8 cellular contexts compared by ENCODE assay signal in the genomic region with DNA sequence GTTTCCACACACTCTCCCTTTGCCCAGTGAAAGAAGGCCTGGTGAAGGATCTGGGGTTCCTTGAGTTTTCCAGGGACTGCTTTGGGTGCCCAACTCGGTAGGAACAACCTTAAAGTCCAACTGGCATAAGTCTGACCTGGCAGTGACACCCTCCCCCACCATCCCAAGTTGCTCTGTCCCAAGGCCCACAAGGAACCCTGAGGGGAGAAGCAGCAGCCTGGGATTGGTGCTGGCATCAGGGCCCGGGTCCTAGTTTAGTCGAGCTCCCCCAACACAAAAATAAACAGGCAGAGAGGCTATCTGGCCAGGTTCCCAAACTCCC. TPM values are rescaled to one million over a fixed set of nuclear protein-coding genes. Genes with fewer than 3 reads are reported as not detected.
DNase-seq lines count a peak whose midpoint lies in the region; ATAC-seq and TF ChIP-seq lines count a peak whose summit lies in the region.

No MANE protein-coding gene starts in this region.

- DNase-seq in CD8-positive, alpha-beta T cell: no peak
- DNase-seq in NT2/D1 (ENCODE audit: low read depth, low spot score) (no peak), omental fat pad (ENCODE audit: low spot score) (no peak), NCI-H1092 treated with DMSO at 0.1 percent for 48 hours (lab: John Stamatoyannopoulos, UW) (no peak)

- H3K36me3 ChIP-seq in CD8-positive, alpha-beta T cell (ENCODE audit: insufficient read depth, low read length): peaks cover 7% of the 10 kb centered on the region
- H3K36me3 ChIP-seq in NT2/D1 (ENCODE audit: insufficient read depth, insufficient read length, low read length) (peaks cover 39% of the 10 kb centered on the region), endocrine pancreas (ENCODE audit: control insufficient read depth, insufficient read depth, low read length) (no peaks in the 10 kb centered on the region), neutrophil (peaks cover 12% of the 10 kb centered on the region)

- H3K27me3 Mint-ChIP-seq in CD8-positive, alpha-beta T cell (ENCODE audit: low read depth): no peaks in the 10 kb centered on the region

- H3K9me3 Mint-ChIP-seq in CD8-positive, alpha-beta T cell: no peaks in the 10 kb centered on the region

- intact Hi-C loops in CD8-positive, alpha-beta T cell (cut with DNase I, micrococcal nuclease): no loop called here

- H3K4me3 ChIP-seq in CD8-positive, alpha-beta T cell (ENCODE audit: low read depth, low read length): peak overlapping the region; percentile 100
- peak overlapping the region; percentile 89 for H3K4me3 ChIP-seq in NT2/D1 (ENCODE audit: insufficient read length, low read depth)
- peak overlapping the region; percentile 58 for H3K4me3 ChIP-seq in endocrine pancreas (ENCODE audit: control insufficient read depth, insufficient read depth, low read length)
- H3K4me3 ChIP-seq in neutrophil (ENCODE audit: low read depth in 1 of 2, low read length in 1 of 2): peak overlapping the region; percentile 90 to 96

- H3K27me3 ChIP-seq in CD8-positive, alpha-beta T cell (ENCODE audit: insufficient read depth, low read length): no peaks in the 10 kb centered on the region
- H3K27me3 ChIP-seq in NT2/D1 (ENCODE audit: insufficient read depth, insufficient read length) (no peaks in the 10 kb centered on the region), endocrine pancreas (ENCODE audit: control insufficient read depth, insufficient read depth, low read length) (no peaks in the 10 kb centered on the region), neutrophil (no peaks in the 10 kb centered on the region)

- peaks cover 62% of the 10 kb centered on the region for H3K4me1 Mint-ChIP-seq in CD8-positive, alpha-beta T cell (ENCODE audit: low read depth)

- CTCF ChIA-PET in CD8-positive, alpha-beta T cell (lab: Charles Lee): interaction anchor here (1.7 to 2.3 kb wide), 3 partner anchors 15 to 71 kb away, joined by 5 to 13 read pairs (median 10); no protein-coding TSS in a partner anchor

- H3K27ac ChIP-seq in CD8-positive, alpha-beta T cell (ENCODE audit: low read depth, low read length): no peak overlapping the region
- H3K27ac ChIP-seq in neutrophil: peak overlapping the region; percentile 97

- peak overlapping the region; percentile 95 for H3K27ac Mint-ChIP-seq in CD8-positive, alpha-beta T cell

- POLR2A ChIA-PET in CD8-positive, alpha-beta T cell (lab: Charles Lee): interaction anchor here (1.2 to 2.0 kb wide), 4 partner anchors 11 to 129 kb away, joined by 3 to 7 read pairs (median 4); a partner anchor contains a TSS

- H3K9ac ChIP-seq in NT2/D1 (ENCODE audit: insufficient read length, low read depth) (peak overlapping the region; percentile 96), endocrine pancreas (ENCODE audit: control insufficient read depth, insufficient read depth, low read length) (peak overlapping the region; percentile 94)

- peaks cover 27% of the 10 kb centered on the region for H3K36me3 Mint-ChIP-seq in CD8-positive, alpha-beta T cell

- no peak for ATAC-seq in CD8-positive, alpha-beta T cell
- no peak for ATAC-seq in omental fat pad (ENCODE audit: low FRiP score)
- no peak for ATAC-seq in GM21737 (IDR thresholded peaks at IDR 0.05; ENCODE audit: unreplicated experiment)
- ATAC-seq in HG03469 (IDR thresholded peaks at IDR 0.05; ENCODE audit: unreplicated experiment): no peak

- H3K4me1 ChIP-seq in CD8-positive, alpha-beta T cell (ENCODE audit: insufficient read depth, low read length): peaks cover 53% of the 10 kb centered on the region
- H3K4me1 ChIP-seq in NT2/D1 (ENCODE audit: insufficient read depth, insufficient read length) (peaks cover 14% of the 10 kb centered on the region), endocrine pancreas (ENCODE audit: control insufficient read depth, insufficient read depth, low read length) (peaks cover 9% of the 10 kb centered on the region), neutrophil (ENCODE audit: control insufficient read depth in 1 of 2, insufficient read depth in 1 of 2, low read depth in 1 of 2, low read length in 1 of 2) (peaks cover 53 to 62% of the 10 kb centered on the region in 2 experiments)

- TF ChIP-seq CTCF in CD8-positive, alpha-beta T cell (IDR thresholded peaks at IDR 0.05): no peak
- no peak for TF ChIP-seq CTCF in neutrophil (IDR thresholded peaks at IDR 0.05)
- TF ChIP-seq CTCF in omental fat pad (IDR thresholded peaks at IDR 0.05): no peak

- H3K9me3 ChIP-seq in CD8-positive, alpha-beta T cell (ENCODE audit: low read length): no peaks in the 10 kb centered on the region
- H3K9me3 ChIP-seq in NT2/D1 (ENCODE audit: insufficient read depth, low read length) (no peaks in the 10 kb centered on the region), endocrine pancreas (ENCODE audit: control insufficient read depth, low read length) (no peaks in the 10 kb centered on the region), neutrophil (no peaks in the 10 kb centered on the region)

- H3K4me3 Mint-ChIP-seq in CD8-positive, alpha-beta T cell: peak overlapping the region; percentile 92

RNA-seq across cellular contexts. Expression of a gene that starts 1.6 kb away (rescaled TPM):
- total RNA-seq in CD8-positive, alpha-beta T cell: 100 to 1,000 TPM; 112 to 127 TPM
- 10 to 100 TPM; 31.2 to 87.0 (median 49.0) TPM for total RNA-seq in omental fat pad

RNA-seq across cellular contexts. Expression of a gene that starts 10.8 kb away (rescaled TPM):
- 1 to 10 TPM; 4.7 to 5.6 TPM for total RNA-seq in CD8-positive, alpha-beta T cell
- under 1 TPM in 1 of 4 donors, not detected in 3; 0.96 TPM for total RNA-seq in omental fat pad

RNA-seq across cellular contexts. Expression of a gene that starts 35.6 kb away (rescaled TPM):
- total RNA-seq in CD8-positive, alpha-beta T cell: under 1 TPM; 0.71 to 0.78 TPM
- total RNA-seq in omental fat pad: 1 to 10 TPM in 2 of 4 donors, under 1 TPM in 2; 0.72 to 2.0 (median 1.3) TPM

RNA-seq across cellular contexts. Expression of a gene that starts 40.4 kb away (rescaled TPM):
- 10 to 100 TPM; 30.2 to 34.3 TPM for total RNA-seq in CD8-positive, alpha-beta T cell
- total RNA-seq in omental fat pad: 10 to 100 TPM; 40.0 to 64.2 (median 54.4) TPM

RNA-seq across cellular contexts. Expression of a gene that starts 51.6 kb away (rescaled TPM):
- total RNA-seq in CD8-positive, alpha-beta T cell: 100 to 1,000 TPM; 464 to 497 TPM
- 10 to 100 TPM; 23.2 to 68.4 (median 37.8) TPM for total RNA-seq in omental fat pad
